Comparison of ENCODE assay signal across 11 cellular contexts in the genomic region with DNA sequence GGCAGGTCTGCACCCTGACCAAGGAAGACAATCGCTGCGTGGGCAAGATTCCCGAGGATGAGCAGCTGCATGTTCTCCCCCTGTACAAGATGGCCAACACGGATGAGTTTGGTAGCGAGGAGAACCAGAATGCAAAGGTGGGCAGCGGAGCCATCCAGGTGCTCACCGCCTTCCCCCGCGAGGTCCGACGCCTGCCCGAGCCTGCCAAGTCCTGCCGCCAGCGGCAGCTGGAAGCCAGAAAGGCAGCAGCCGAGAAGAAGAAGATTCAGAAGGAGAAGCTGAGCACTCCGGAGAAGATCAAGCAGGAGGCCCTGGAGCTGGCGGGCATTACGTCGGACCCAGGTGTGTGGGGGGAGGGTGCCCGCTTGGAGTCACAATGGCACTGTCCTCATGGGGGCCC.
"Had no signal": no experiment of that assay in that cellular context is flagged by ENCODE, and none has a peak within 500 bp of the region (broad histone marks: within the 10 kb centered on the region; RNA-seq: fewer than 3 reads in every experiment).

No MANE protein-coding gene starts in this region.

- H3K27ac Mint-ChIP-seq: stimulated activated naive CD8-positive, alpha-beta T cell treated with anti-CD3 and anti-CD28 coated beads, Interleukin-15, Interleukin-2, amounts not matched to agents 100 ng/mL and 50 ng/mL, for 24 hours had no signal

- H3K27me3 ChIP-seq: heart right ventricle, neutrophil, tibial artery had no signal

- ATAC-seq: naive thymus-derived CD8-positive, alpha-beta T cell had no signal

- H3K9me3 ChIP-seq: heart right ventricle, neutrophil, tibial artery had no signal

- DNase-seq: effector CD8-positive, alpha-beta T cell; islet precursor cell; mammary epithelial cell; naive thymus-derived CD8-positive, alpha-beta T cell; small intestine; stimulated activated CD4-positive, alpha-beta T cell treated with anti-CD3 and anti-CD28 coated beads, Interleukin-12 subunit alpha, Interleukin-12 subunit beta, amount 100 ng/mL, for 4 hours; tibial artery had no signal

- H3K4me3 Mint-ChIP-seq: naive thymus-derived CD8-positive, alpha-beta T cell; stimulated activated naive CD8-positive, alpha-beta T cell treated with anti-CD3 and anti-CD28 coated beads, Interleukin-15, Interleukin-2, amounts not matched to agents 100 ng/mL and 50 ng/mL, for 24 hours had no signal

- H3K27ac ChIP-seq: coronary artery, heart right ventricle, neutrophil, tibial artery had no signal

- H3K4me3 ChIP-seq: coronary artery, heart right ventricle, tibial artery had no signal

- H3K27me3 Mint-ChIP-seq: naive thymus-derived CD8-positive, alpha-beta T cell; stimulated activated naive CD8-positive, alpha-beta T cell treated with anti-CD3 and anti-CD28 coated beads, Interleukin-15, Interleukin-2, amounts not matched to agents 100 ng/mL and 50 ng/mL, for 24 hours had no signal

- H3K4me1 ChIP-seq: tibial artery had no signal

- H3K9me3 Mint-ChIP-seq: naive thymus-derived CD8-positive, alpha-beta T cell; stimulated activated naive CD8-positive, alpha-beta T cell treated with anti-CD3 and anti-CD28 coated beads, Interleukin-15, Interleukin-2, amounts not matched to agents 100 ng/mL and 50 ng/mL, for 24 hours had no signal
